25 cellular contexts compared by ENCODE assay signal in genomic region chr1:58447047-58447446, GRCh38.
"Had no signal": no experiment of that assay in that cellular context is flagged by ENCODE, and none has a peak within 500 bp of the region (broad histone marks: within the 10 kb centered on the region; RNA-seq: fewer than 3 reads in every experiment).

No MANE protein-coding gene starts in this region.

- H3K36me3 ChIP-seq: adrenal gland, ascending aorta, brain microvascular endothelial cell, esophagus muscularis mucosa, gastrocnemius medialis, left ventricle myocardium inferior, prostate gland, right atrium auricular region, tibial artery had no signal

- FAIRE-seq: urothelium cell line had no signal

- ATAC-seq: activated CD8-positive, alpha-beta T cell treated with anti-CD3 and anti-CD28 coated beads, Interleukin-2, amount 10 ng/mL, durations not matched to agents 7 days and 5 days; activated naive CD4-positive, alpha-beta T cell treated with anti-CD3 and anti-CD28 coated beads, Interleukin-2, amount 50 U/mL, for 72 hours; activated T-helper 17 cell treated with anti-CD3 and anti-CD28 coated beads, Interleukin-2, amount 50 U/mL, for 72 hours; gastrocnemius medialis; natural killer cell; stimulated activated naive CD8-positive, alpha-beta T cell treated with anti-CD3 and anti-CD28 coated beads, Interleukin-15, amount 100 ng/mL, for 72 hours; T-cell had no signal

- H3K27me3 ChIP-seq: adrenal gland, ascending aorta, brain microvascular endothelial cell, esophagus muscularis mucosa, gastrocnemius medialis, right atrium auricular region, tibial artery had no signal

- DNase-seq: activated CD4-positive, alpha-beta T cell treated with anti-CD3 and anti-CD28 coated beads for 1 hour; activated CD4-positive, alpha-beta T cell treated with anti-CD3 and anti-CD28 coated beads, Interleukin-2, amount 50 U/mL, for 1 hour; activated CD8-positive, alpha-beta T cell treated with anti-CD3 and anti-CD28 coated beads, Interleukin-2, amount 10 ng/mL, durations not matched to agents 7 days and 5 days; brain microvascular endothelial cell; central memory CD4-positive, alpha-beta T cell; dermis blood vessel endothelial cell; effector CD8-positive, alpha-beta T cell; gastrocnemius medialis; head of caudate nucleus; islet precursor cell; left ventricle myocardium inferior; mammary epithelial cell; midbrain; natural killer cell; stimulated activated naive CD8-positive, alpha-beta T cell treated with anti-CD3 and anti-CD28 coated beads, Interleukin-15, amount 100 ng/mL, for 72 hours; T-cell; tibial artery had no signal

- H3K9me3 ChIP-seq: adrenal gland, ascending aorta, esophagus muscularis mucosa, gastrocnemius medialis, left ventricle myocardium inferior, prostate gland, right atrium auricular region, tibial artery had no signal

- H3K27ac ChIP-seq: adrenal gland, ascending aorta, brain microvascular endothelial cell, esophagus muscularis mucosa, gastrocnemius medialis, left ventricle myocardium inferior, prostate gland, right atrium auricular region, tibial artery had no signal

- H3K4me1 ChIP-seq: ascending aorta, esophagus muscularis mucosa, prostate gland, right atrium auricular region, tibial artery had no signal

- H3K4me3 ChIP-seq: adrenal gland, ascending aorta, esophagus muscularis mucosa, gastrocnemius medialis, left ventricle myocardium inferior, prostate gland, right atrium auricular region, tibial artery had no signal
